Comparison of ENCODE assay signal across 1 cellular context in genomic region chr16:53053967-53054669, GRCh38.
TF ChIP-seq lines count a peak whose summit lies in the region.

No MANE protein-coding gene starts in this region.

TF ChIP-seq in GM23338, 12 proteins besides CTCF, POLR2A, EP300 and RAD21 (continued from another document):
- TF ChIP-seq ZNF462 (CRISPR knock-in tag; IDR thresholded peaks at IDR 0.05) (no peak), STAT1 (IDR thresholded peaks at IDR 0.05; ENCODE audit: unreplicated experiment) (no peak), EZH2phosphoT487 (IDR thresholded peaks at IDR 0.05; ENCODE audit: unreplicated experiment) (no peak), ETS1 (IDR thresholded peaks at IDR 0.05) (no peak), EZH2 (IDR thresholded peaks at IDR 0.05; ENCODE audit: low read depth, unreplicated experiment) (no peak), ZNF331 (CRISPR knock-in tag; IDR thresholded peaks at IDR 0.05; ENCODE audit: low read depth) (no peak), REST (IDR thresholded peaks at IDR 0.05; ENCODE audit: unreplicated experiment) (no peak), POLR2AphosphoS5 (IDR thresholded peaks at IDR 0.05; ENCODE audit: low read depth) (no peak), JUNB (IDR thresholded peaks at IDR 0.05; ENCODE audit: unreplicated experiment) (no peak), CREB1 (CRISPR knock-in tag; IDR thresholded peaks at IDR 0.05; ENCODE audit: low read depth) (no peak), NANOG (IDR thresholded peaks at IDR 0.05; ENCODE audit: borderline replicate concordance) (no peak)
